ENCODE assay signal across 19 cellular contexts in genomic region chr12:7065073-7065623, GRCh38. TPM values are rescaled to one million over a fixed set of nuclear protein-coding genes. Genes with fewer than 3 reads are reported as not detected.
DNase-seq lines count a peak whose midpoint lies in the region; ATAC-seq, FAIRE-seq and TF ChIP-seq lines count a peak whose summit lies in the region.
"Had no signal": no experiment of that assay in that cellular context is flagged by ENCODE, and none has a peak within 500 bp of the region (broad histone marks: within the 10 kb centered on the region; RNA-seq: fewer than 3 reads in every experiment).

No MANE protein-coding gene starts in this region.

- peak overlapping the region; percentile 42 for H3K4me2 ChIP-seq in BLaER1
- no peak overlapping the region for H3K4me2 ChIP-seq in HepG2 (ENCODE audit: low read depth, low read length)
- H3K4me2 ChIP-seq: GM23338 had no signal

- DNase-seq in amniotic epithelial cell (ENCODE audit: low read depth) (peak; percentile 38), HepG2 (ENCODE audit: low spot score) (no peak), DMS79 treated with DMSO at 0.1 percent for 48 hours (lab: John Stamatoyannopoulos, UW) (no peak), inferior parietal cortex (ENCODE audit: extremely low spot score) (no peak), amygdala (lab: John Stamatoyannopoulos, UW) (no peak)
- DNase-seq in activated CD4-positive, alpha-beta T cell treated with anti-CD3 and anti-CD28 coated beads for 36 hours = no peak
- DNase-seq: BE2C; Caco-2; CD4-positive, CD25-positive, alpha-beta regulatory T cell; CD8-positive, alpha-beta T cell; DMS153; EL; GDM1; H9 had no signal

- FAIRE-seq in HepG2 (lab: Jason Lieb, UNC) = no peak
- FAIRE-seq: GM12878 had no signal

- CTCF ChIA-PET in HepG2 (lab: Yijun Ruan, JAX; ENCODE audit: low intra/inter-chr PET ratio, low total read pairs) = no interaction called here
- CTCF ChIA-PET in activated CD4-positive, alpha-beta T cell treated with anti-CD3 and anti-CD28 coated beads for 36 hours (lab: Charles Lee) = interaction anchor here (0.6 to 1.4 kb wide), 3 partner anchors 12 to 66 kb away, joined by 4 read pairs; no protein-coding TSS in a partner anchor

- H3K27ac Mint-ChIP-seq in activated CD4-positive, alpha-beta T cell treated with anti-CD3 and anti-CD28 coated beads for 36 hours = no peak overlapping the region
- H3K27ac Mint-ChIP-seq: CD4-positive, CD25-positive, alpha-beta regulatory T cell; CD8-positive, alpha-beta T cell; GM23338; H9 had no signal

- H3K9me3 ChIP-seq in BLaER1 (no peaks in the 10 kb centered on the region), HepG2 (ENCODE audit: low read length) (no peaks in the 10 kb centered on the region)
- H3K9me3 ChIP-seq: BE2C, Caco-2 had no signal

- no peak overlapping the region for H3K4me3 Mint-ChIP-seq in activated CD4-positive, alpha-beta T cell treated with anti-CD3 and anti-CD28 coated beads for 36 hours
- H3K4me3 Mint-ChIP-seq: CD4-positive, CD25-positive, alpha-beta regulatory T cell; CD8-positive, alpha-beta T cell; GM23338; H9 had no signal

- POLR2A ChIA-PET in HepG2 (lab: Yijun Ruan, JAX) = no interaction called here
- POLR2A ChIA-PET in activated CD4-positive, alpha-beta T cell treated with anti-CD3 and anti-CD28 coated beads for 36 hours (lab: Charles Lee) = no interaction called here

- no peaks in the 10 kb centered on the region for H3K27me3 ChIP-seq in BLaER1
- H3K27me3 ChIP-seq in HepG2 (ENCODE audit: control insufficient read depth in 1 of 2, insufficient read depth in 2 of 2, low read length in 2 of 2) = no peaks in the 10 kb centered on the region

- H3K4me1 Mint-ChIP-seq in activated CD4-positive, alpha-beta T cell treated with anti-CD3 and anti-CD28 coated beads for 36 hours = no peaks in the 10 kb centered on the region
- H3K4me1 Mint-ChIP-seq: CD4-positive, CD25-positive, alpha-beta regulatory T cell had no signal

- no peaks in the 10 kb centered on the region for H4K20me1 ChIP-seq in BLaER1
- H4K20me1 ChIP-seq in HepG2 (ENCODE audit: insufficient read depth, low read length) = no peaks in the 10 kb centered on the region

- H3K36me3 ChIP-seq in BLaER1 = no peaks in the 10 kb centered on the region
- no peaks in the 10 kb centered on the region for H3K36me3 ChIP-seq in HepG2 (replicated peaks in 1 of 2; ENCODE audit: control insufficient read depth in 1 of 2, insufficient read depth in 2 of 2, low read length in 2 of 2)
- H3K36me3 ChIP-seq: BE2C had no signal

- 79% methylated on average over 7 of the region's 7 CpGs for WGBS in HepG2 (ENCODE audit: low lambda C conversion rate)

- H3K4me3 ChIP-seq in BLaER1 = no peak overlapping the region
- H3K4me3 ChIP-seq in HepG2 (replicated peaks in 1 of 3; ENCODE audit: insufficient read depth in 1 of 3, low read depth in 2 of 3, low read length in 3 of 3) = no peak overlapping the region
- H3K4me3 ChIP-seq: GM12878, GM23338 had no signal

- ATAC-seq in HepG2 = no peak
- ATAC-seq in activated CD4-positive, alpha-beta T cell treated with anti-CD3 and anti-CD28 coated beads for 36 hours = no peak
- ATAC-seq: CD8-positive, alpha-beta T cell; GM23338; HCT116 had no signal

- H3K9me3 Mint-ChIP-seq in activated CD4-positive, alpha-beta T cell treated with anti-CD3 and anti-CD28 coated beads for 36 hours (ENCODE audit: low read depth) = no peaks in the 10 kb centered on the region
- H3K9me3 Mint-ChIP-seq: CD4-positive, CD25-positive, alpha-beta regulatory T cell; CD8-positive, alpha-beta T cell; GM23338; H9 had no signal

- no peaks in the 10 kb centered on the region for H3K79me2 ChIP-seq in HepG2 (ENCODE audit: insufficient read depth, low read length)

- intact Hi-C loops in HepG2 (cut with micrococcal nuclease; ENCODE audit: unreplicated experiment) = no loop called here
- intact Hi-C loops in activated CD4-positive, alpha-beta T cell treated with anti-CD3 and anti-CD28 coated beads for 36 hours (cut with DNase I, micrococcal nuclease) = no loop called here

- BruUV-seq in HepG2 (replicated peaks; lab: Mats Ljungman, UMichigan) = no TSS peak

- no peak for TF ChIP-seq CTCF in HepG2 (CRISPR knock-in tag; IDR thresholded peaks at IDR 0.05)

- H3K4me1 ChIP-seq in BLaER1 = peaks cover 10% of the 10 kb centered on the region
- peaks cover 24% of the 10 kb centered on the region for H3K4me1 ChIP-seq in HepG2 (ENCODE audit: insufficient read depth, low read length)
- H3K4me1 ChIP-seq: BE2C had no signal

- no peaks in the 10 kb centered on the region for H3K36me3 Mint-ChIP-seq in activated CD4-positive, alpha-beta T cell treated with anti-CD3 and anti-CD28 coated beads for 36 hours (ENCODE audit: low read depth)
- H3K36me3 Mint-ChIP-seq: CD8-positive, alpha-beta T cell had no signal

- H3K27ac ChIP-seq in BLaER1 (no peak overlapping the region), HepG2 (ENCODE audit: extremely low read length, insufficient read depth, low read length) (no peak overlapping the region)
- H3K27ac ChIP-seq: C4-2B had no signal

- TF ChIP-seq POLR2A in HepG2 (IDR thresholded peaks at IDR 0.05; ENCODE audit: insufficient read depth in 1 of 2, low read depth in 2 of 2, low read length in 2 of 2) = no peak

- in situ Hi-C loops in HepG2 (cut with HindIII; ENCODE audit: extremely low pct_ligation_motif_present, low pct_unique_long_range_greater_than_20kb) = loop anchor here (10.0 kb wide), 1 partner anchor 50 kb away; no protein-coding TSS in a partner anchor

- H2AFZ ChIP-seq in HepG2 (ENCODE audit: low read length) = no peak overlapping the region
- H2AFZ ChIP-seq: GM23338 had no signal

- H3K27me3 Mint-ChIP-seq in activated CD4-positive, alpha-beta T cell treated with anti-CD3 and anti-CD28 coated beads for 36 hours = peaks cover 2% of the 10 kb centered on the region

- H3K9ac ChIP-seq in BLaER1 (no peak overlapping the region), HepG2 (ENCODE audit: insufficient read depth, low read depth, low read length) (no peak overlapping the region)

- TF ChIP-seq EP300 in HepG2 (IDR thresholded peaks at IDR 0.05; ENCODE audit: low read depth in 2 of 2, low read length in 2 of 2) (no peak), HepG2 (CRISPR knock-in tag; IDR thresholded peaks at IDR 0.05; ENCODE audit: borderline replicate concordance) (no peak)

- TF ChIP-seq RAD21 in HepG2 (CRISPR knock-in tag; IDR thresholded peaks at IDR 0.05) = no peak

RNA-seq across cellular contexts. Expression of gene C1S, which starts 4.6 kb away (rescaled TPM):
- 8.2 and 18.2 TPM in 2 replicates for total RNA-seq in HepG2 (2016; rRNA removed; fragmentation: Illumina TruSeq; extraction: Trizol)
- total RNA-seq in HepG2 (2016; cell fraction: cytosol; rRNA removed; fragmentation: Illumina TruSeq; extraction: Trizol; ENCODE audit: low read depth) = 2.7 and 2.8 TPM in 2 replicates
- total RNA-seq in HepG2 (2016; cell fraction: insoluble cytoplasmic fraction; rRNA removed; fragmentation: Illumina TruSeq; extraction: Trizol) = 8.4 and 18.7 TPM in 2 replicates
- 3.2 and 3.7 TPM in 2 replicates for total RNA-seq in HepG2 (2016; cell fraction: membrane; rRNA removed; fragmentation: Illumina TruSeq; extraction: Trizol)
- total RNA-seq in HepG2 (2016; cell fraction: nucleus; rRNA removed; fragmentation: Illumina TruSeq; extraction: Trizol) = 17.9 and 19.4 TPM in 2 replicates
- 14.5 and 23.3 TPM in 2 replicates for polyA plus RNA-seq in HepG2 (2011; rRNA removed)
- 9.6 and 18.5 TPM in 2 replicates for polyA plus RNA-seq in HepG2 (2011; cell fraction: cytosol; rRNA removed)
- polyA plus RNA-seq in HepG2 (2011; cell fraction: nucleus; rRNA removed) = 14.4 and 22.0 TPM in 2 replicates
- 9.8 and 10.0 TPM in 2 replicates for polyA plus RNA-seq in HepG2 (2012)
- polyA plus RNA-seq in HepG2 (2016; cell fraction: cytosol; fragmentation: Illumina TruSeq; extraction: Trizol; ENCODE audit: low read depth) = 0.91 and 1.0 TPM in 2 replicates
- 6.4 and 6.7 TPM in 2 replicates for polyA plus RNA-seq in HepG2 (2016; cell fraction: insoluble cytoplasmic fraction; fragmentation: Illumina TruSeq; extraction: Trizol; ENCODE audit: low read depth)
- polyA plus RNA-seq in HepG2 (2016; cell fraction: membrane; fragmentation: Illumina TruSeq; extraction: Trizol; ENCODE audit: low read depth) = 1.8 and 2.2 TPM in 2 replicates
- 26.0 and 30.9 TPM in 2 replicates for polyA plus RNA-seq in HepG2 (2016; cell fraction: nucleus; fragmentation: Illumina TruSeq; extraction: Trizol; ENCODE audit: insufficient read depth, low read depth)
- polyA minus RNA-seq in HepG2 (2011; rRNA and poly(A)+ RNA removed; ENCODE audit: low replicate concordance) = 3.8 and 12.0 TPM in 2 replicates
- 7.0 and 14.3 TPM in 2 replicates for polyA minus RNA-seq in HepG2 (2011; cell fraction: cytosol; rRNA and poly(A)+ RNA removed)
- 14.0 and 26.4 TPM in 2 replicates for polyA minus RNA-seq in HepG2 (2011; cell fraction: nucleus; rRNA and poly(A)+ RNA removed)
- total RNA-seq in activated CD4-positive, alpha-beta T cell treated with anti-CD3 and anti-CD28 coated beads for 36 hours = 1 to 10 TPM; 2.4 to 2.8 TPM
- polyA plus RNA-seq: CD4-positive, CD25-positive, alpha-beta regulatory T cell had no signal

RNA-seq across cellular contexts. Expression of gene C1R, which starts 27.1 kb away (rescaled TPM):
- total RNA-seq in HepG2 (2016; rRNA removed; fragmentation: Illumina TruSeq; extraction: Trizol) = 1.7 and 3.5 TPM in 2 replicates
- total RNA-seq in HepG2 (2016; cell fraction: cytosol; rRNA removed; fragmentation: Illumina TruSeq; extraction: Trizol; ENCODE audit: low read depth) = 0.44 and 0.61 TPM in 2 replicates
- 2.6 and 4.1 TPM in 2 replicates for total RNA-seq in HepG2 (2016; cell fraction: insoluble cytoplasmic fraction; rRNA removed; fragmentation: Illumina TruSeq; extraction: Trizol)
- total RNA-seq in HepG2 (2016; cell fraction: membrane; rRNA removed; fragmentation: Illumina TruSeq; extraction: Trizol) = 0.93 and 1.4 TPM in 2 replicates
- 3.8 and 4.3 TPM in 2 replicates for total RNA-seq in HepG2 (2016; cell fraction: nucleus; rRNA removed; fragmentation: Illumina TruSeq; extraction: Trizol)
- 6.5 and 11.2 TPM in 2 replicates for polyA plus RNA-seq in HepG2 (2011; rRNA removed)
- 6.2 and 6.5 TPM in 2 replicates for polyA plus RNA-seq in HepG2 (2011; cell fraction: cytosol; rRNA removed)
- 6.1 and 8.4 TPM in 2 replicates for polyA plus RNA-seq in HepG2 (2011; cell fraction: nucleus; rRNA removed)
- 1.2 and 1.9 TPM in 2 replicates for polyA plus RNA-seq in HepG2 (2012)
- 0.42 and 0.57 TPM in 2 replicates for polyA plus RNA-seq in HepG2 (2016; cell fraction: cytosol; fragmentation: Illumina TruSeq; extraction: Trizol; ENCODE audit: low read depth)
- 1.6 and 2.2 TPM in 2 replicates for polyA plus RNA-seq in HepG2 (2016; cell fraction: insoluble cytoplasmic fraction; fragmentation: Illumina TruSeq; extraction: Trizol; ENCODE audit: low read depth)
- 1.2 and 1.3 TPM in 2 replicates for polyA plus RNA-seq in HepG2 (2016; cell fraction: membrane; fragmentation: Illumina TruSeq; extraction: Trizol; ENCODE audit: low read depth)
- 6.5 and 7.1 TPM in 2 replicates for polyA plus RNA-seq in HepG2 (2016; cell fraction: nucleus; fragmentation: Illumina TruSeq; extraction: Trizol; ENCODE audit: insufficient read depth, low read depth)
- polyA minus RNA-seq in HepG2 (2011; rRNA and poly(A)+ RNA removed; ENCODE audit: low replicate concordance) = 3.3 and 5.9 TPM in 2 replicates
- polyA minus RNA-seq in HepG2 (2011; cell fraction: cytosol; rRNA and poly(A)+ RNA removed) = 0.70 and 1.3 TPM in 2 replicates
- 1.7 and 2.7 TPM in 2 replicates for polyA minus RNA-seq in HepG2 (2011; cell fraction: nucleus; rRNA and poly(A)+ RNA removed)
- 1 to 10 TPM; 1.4 to 2.2 TPM for total RNA-seq in activated CD4-positive, alpha-beta T cell treated with anti-CD3 and anti-CD28 coated beads for 36 hours

RNA-seq across cellular contexts. Expression of gene C1RL, which starts 43.9 kb away (rescaled TPM):
- total RNA-seq in HepG2 (2016; rRNA removed; fragmentation: Illumina TruSeq; extraction: Trizol) = 14.2 and 28.9 TPM in 2 replicates
- total RNA-seq in HepG2 (2016; cell fraction: cytosol; rRNA removed; fragmentation: Illumina TruSeq; extraction: Trizol; ENCODE audit: low read depth) = 4.9 and 5.6 TPM in 2 replicates
- total RNA-seq in HepG2 (2016; cell fraction: insoluble cytoplasmic fraction; rRNA removed; fragmentation: Illumina TruSeq; extraction: Trizol) = 14.6 and 24.7 TPM in 2 replicates
- total RNA-seq in HepG2 (2016; cell fraction: membrane; rRNA removed; fragmentation: Illumina TruSeq; extraction: Trizol) = 9.1 and 10.3 TPM in 2 replicates
- total RNA-seq in HepG2 (2016; cell fraction: nucleus; rRNA removed; fragmentation: Illumina TruSeq; extraction: Trizol) = 30.9 and 42.1 TPM in 2 replicates
- polyA plus RNA-seq in HepG2 (2011; rRNA removed) = 53.1 and 73.4 TPM in 2 replicates
- 32.8 and 36.0 TPM in 2 replicates for polyA plus RNA-seq in HepG2 (2011; cell fraction: cytosol; rRNA removed)
- polyA plus RNA-seq in HepG2 (2011; cell fraction: nucleus; rRNA removed) = 60.3 and 87.6 TPM in 2 replicates
- polyA plus RNA-seq in HepG2 (2012) = 22.3 and 28.7 TPM in 2 replicates
- 3.0 and 3.5 TPM in 2 replicates for polyA plus RNA-seq in HepG2 (2016; cell fraction: cytosol; fragmentation: Illumina TruSeq; extraction: Trizol; ENCODE audit: low read depth)
- 14.0 and 14.1 TPM in 2 replicates for polyA plus RNA-seq in HepG2 (2016; cell fraction: insoluble cytoplasmic fraction; fragmentation: Illumina TruSeq; extraction: Trizol; ENCODE audit: low read depth)
- polyA plus RNA-seq in HepG2 (2016; cell fraction: membrane; fragmentation: Illumina TruSeq; extraction: Trizol; ENCODE audit: low read depth) = 5.6 and 7.3 TPM in 2 replicates
- polyA plus RNA-seq in HepG2 (2016; cell fraction: nucleus; fragmentation: Illumina TruSeq; extraction: Trizol; ENCODE audit: insufficient read depth, low read depth) = 51.4 and 56.2 TPM in 2 replicates
- 41.3 and 114 TPM in 2 replicates for polyA minus RNA-seq in HepG2 (2011; rRNA and poly(A)+ RNA removed; ENCODE audit: low replicate concordance)
- polyA minus RNA-seq in HepG2 (2011; cell fraction: cytosol; rRNA and poly(A)+ RNA removed) = 30.1 and 38.2 TPM in 2 replicates
- 34.5 and 39.2 TPM in 2 replicates for polyA minus RNA-seq in HepG2 (2011; cell fraction: nucleus; rRNA and poly(A)+ RNA removed)
- total RNA-seq in activated CD4-positive, alpha-beta T cell treated with anti-CD3 and anti-CD28 coated beads for 36 hours = 10 to 100 TPM; 17.3 to 18.9 TPM

RNA-seq across cellular contexts. Expression of gene LPCAT3, which starts 46.9 kb away (rescaled TPM):
- 22.1 and 44.5 TPM in 2 replicates for total RNA-seq in HepG2 (2016; rRNA removed; fragmentation: Illumina TruSeq; extraction: Trizol)
- total RNA-seq in HepG2 (2016; cell fraction: cytosol; rRNA removed; fragmentation: Illumina TruSeq; extraction: Trizol; ENCODE audit: low read depth) = 15.6 and 16.1 TPM in 2 replicates
- total RNA-seq in HepG2 (2016; cell fraction: insoluble cytoplasmic fraction; rRNA removed; fragmentation: Illumina TruSeq; extraction: Trizol) = 19.8 and 46.9 TPM in 2 replicates
- total RNA-seq in HepG2 (2016; cell fraction: membrane; rRNA removed; fragmentation: Illumina TruSeq; extraction: Trizol) = 25.0 and 25.2 TPM in 2 replicates
- total RNA-seq in HepG2 (2016; cell fraction: nucleus; rRNA removed; fragmentation: Illumina TruSeq; extraction: Trizol) = 47.0 and 56.7 TPM in 2 replicates
- 62.7 and 64.3 TPM in 2 replicates for polyA plus RNA-seq in HepG2 (2011; rRNA removed)
- polyA plus RNA-seq in HepG2 (2011; cell fraction: cytosol; rRNA removed) = 50.0 and 61.5 TPM in 2 replicates
- 28.8 and 35.4 TPM in 2 replicates for polyA plus RNA-seq in HepG2 (2011; cell fraction: nucleus; rRNA removed)
- polyA plus RNA-seq in HepG2 (2012) = 34.6 and 45.3 TPM in 2 replicates
- 12.9 and 13.6 TPM in 2 replicates for polyA plus RNA-seq in HepG2 (2016; cell fraction: cytosol; fragmentation: Illumina TruSeq; extraction: Trizol; ENCODE audit: low read depth)
- 25.6 and 31.4 TPM in 2 replicates for polyA plus RNA-seq in HepG2 (2016; cell fraction: insoluble cytoplasmic fraction; fragmentation: Illumina TruSeq; extraction: Trizol; ENCODE audit: low read depth)
- 26.7 TPM in 2 replicates for polyA plus RNA-seq in HepG2 (2016; cell fraction: membrane; fragmentation: Illumina TruSeq; extraction: Trizol; ENCODE audit: low read depth)
- 89.0 and 95.4 TPM in 2 replicates for polyA plus RNA-seq in HepG2 (2016; cell fraction: nucleus; fragmentation: Illumina TruSeq; extraction: Trizol; ENCODE audit: insufficient read depth, low read depth)
- polyA minus RNA-seq in HepG2 (2011; rRNA and poly(A)+ RNA removed; ENCODE audit: low replicate concordance) = 92.1 and 114 TPM in 2 replicates
- 27.7 TPM in 2 replicates for polyA minus RNA-seq in HepG2 (2011; cell fraction: cytosol; rRNA and poly(A)+ RNA removed)
- 34.9 and 49.9 TPM in 2 replicates for polyA minus RNA-seq in HepG2 (2011; cell fraction: nucleus; rRNA and poly(A)+ RNA removed)
- 10 to 100 TPM; 20.8 to 28.0 TPM for total RNA-seq in activated CD4-positive, alpha-beta T cell treated with anti-CD3 and anti-CD28 coated beads for 36 hours
